ENCODE assay signal across 8 cellular contexts in the genomic region with DNA sequence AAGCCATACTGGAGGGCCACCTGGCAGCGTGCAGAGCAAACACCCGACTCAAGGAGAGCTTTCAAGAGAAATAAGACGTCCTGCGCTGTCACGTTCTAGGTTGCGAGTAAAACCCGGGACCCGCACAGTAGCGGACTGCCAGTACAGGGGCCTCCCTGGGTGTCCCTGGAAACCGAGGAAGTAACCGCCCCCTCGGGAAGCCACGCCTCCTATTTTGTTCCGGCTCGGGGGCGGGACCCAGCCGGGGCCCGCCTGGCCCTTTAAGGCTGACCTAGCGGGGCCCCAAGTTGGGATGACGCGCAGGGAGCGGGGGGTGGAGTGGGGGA.
DNase-seq lines count a peak whose midpoint lies in the region; ATAC-seq and TF ChIP-seq lines count a peak whose summit lies in the region.

No MANE protein-coding gene starts in this region.

- peak; percentile 40 for TF ChIP-seq POLR2A in GM18951 (IDR thresholded peaks at IDR 0.05; ENCODE audit: extremely low read depth, insufficient read depth, insufficient read length)

- ATAC-seq in HG03139 (IDR thresholded peaks at IDR 0.05; ENCODE audit: unreplicated experiment), result peak; percentile 53

- no peak for TF ChIP-seq CTCF in AG09319 (IDR thresholded peaks at IDR 0.05; ENCODE audit: low read depth, low read length)
- TF ChIP-seq CTCF in choroid plexus epithelial cell (conservative IDR thresholded peaks at IDR 0.05; ENCODE audit: low read depth, low read length), result no peak

- peak; percentile 63 for DNase-seq in AG09319 (ENCODE audit: extremely low read depth, low read depth)
- DNase-seq in NCI-H510A treated with DMSO at 0.1 percent for 48 hours (lab: John Stamatoyannopoulos, UW), result peak; percentile 60
- peak; percentile 90 to 95 for DNase-seq in activated CD4-positive, alpha-beta T cell treated with anti-CD3 and anti-CD28 coated beads for 24 hours (ENCODE audit: low read depth in 2 of 2)
- DNase-seq in choroid plexus epithelial cell (ENCODE audit: low read depth), result peak; percentile 85
- peak; percentile 96 for DNase-seq in left kidney (ENCODE audit: low read depth, low spot score)
- peak; percentile 95 for DNase-seq in stimulated activated CD4-positive, alpha-beta T cell treated with anti-CD3 and anti-CD28 coated beads, Interleukin-1b, Interleukin-23, amount 100 ng/mL, for 48 hours

- peak overlapping the region; percentile 82 for H3K4me3 ChIP-seq in choroid plexus epithelial cell (ENCODE audit: low read depth, low read length)

- in situ Hi-C loops in GM18951 (cut with MboI; ENCODE audit: low sequenced_read_pairs, unreplicated experiment), result loop anchor here (25.0 kb wide), 1 partner anchor 771 kb away; a partner anchor contains a TSS

Comparison
In these comparisons a context has a peak if more than half of its experiments do, and no peak if none do; other contexts are left out.
1. Peak in every context shown above with its lines: DNase-seq, ATAC-seq and H3K4me3 ChIP-seq.